In genomic region chr7:81029523-81029922, GRCh38 we compare ENCODE assay signal across 23 cellular contexts.
A peak's percentile ranks its signal among the peaks of the same experiment; 100 is the strongest.
DNase-seq lines count a peak whose midpoint lies in the region; ATAC-seq, FAIRE-seq and TF ChIP-seq lines count a peak whose summit lies in the region.
"Had no signal": no experiment of that assay in that cellular context is flagged by ENCODE, and none has a peak within 500 bp of the region (broad histone marks: within the 10 kb centered on the region; RNA-seq: fewer than 3 reads in every experiment).

No MANE protein-coding gene starts in this region.

- H3K4me3 ChIP-seq in Peyer's patch = no peak overlapping the region
- H3K4me3 ChIP-seq: cardiac muscle cell, heart left ventricle, mucosa of descending colon, spleen, transverse colon had no signal

- TF ChIP-seq CTCF in D721Med (IDR thresholded peaks at IDR 0.05; ENCODE audit: insufficient read depth, missing control alignments) = no peak
- no peak for TF ChIP-seq CTCF in Peyer's patch (IDR thresholded peaks at IDR 0.05)

- no peaks in the 10 kb centered on the region for H3K36me3 ChIP-seq in Peyer's patch
- H3K36me3 ChIP-seq: cardiac muscle cell, heart left ventricle, neutrophil, spleen, transverse colon had no signal

- peak; percentile 93 for FAIRE-seq in D721Med (lab: Jason Lieb, UNC)
- FAIRE-seq: endometrium had no signal

- peak; percentile 18 for DNase-seq in D721Med (ENCODE audit: insufficient read length, low spot score)
- peak; percentile 90 for DNase-seq in NCI-H1694 (lab: John Stamatoyannopoulos, UW)
- DNase-seq in NCI-H69 (lab: John Stamatoyannopoulos, UW) = peak; percentile 82
- DNase-seq in myocyte (ENCODE audit: low read depth) = peak; percentile 92
- DNase-seq in kidney tubule cell (ENCODE audit: low spot score) = no peak
- DNase-seq in Peyer's patch = no peak
- DNase-seq: activated CD8-positive, alpha-beta T cell treated with anti-CD3 and anti-CD28 coated beads, Interleukin-2, amount 10 ng/mL, durations not matched to agents 7 days and 5 days; activated naive CD4-positive, alpha-beta T cell; activated T-cell treated with anti-CD3 and anti-CD28 coated beads, Interleukin-2, amount 50 U/mL, for 1 hour; amniotic stem cell; CD8-positive, alpha-beta memory T cell; heart left ventricle; mucosa of descending colon; NCI-H1436 treated with DMSO at 0.1 percent for 48 hours; NCI-H774; spleen; stimulated activated CD4-positive, alpha-beta T cell treated with anti-CD3 and anti-CD28 coated beads, Interleukin-4, amount 100 ng/mL, for 24 hours; T-helper 9 cell; transverse colon had no signal

- no peaks in the 10 kb centered on the region for H3K9me3 ChIP-seq in Peyer's patch
- H3K9me3 ChIP-seq: heart left ventricle, mucosa of descending colon, neutrophil, transverse colon had no signal

- H3K27me3 ChIP-seq in Peyer's patch = no peaks in the 10 kb centered on the region
- H3K27me3 ChIP-seq: cardiac muscle cell, heart left ventricle, neutrophil, spleen, transverse colon had no signal

- ATAC-seq in GM21786 (IDR thresholded peaks at IDR 0.05; ENCODE audit: unreplicated experiment) = no peak
- ATAC-seq: activated CD8-positive, alpha-beta T cell treated with anti-CD3 and anti-CD28 coated beads, Interleukin-2, amount 10 ng/mL, durations not matched to agents 7 days and 5 days; heart left ventricle; mucosa of descending colon had no signal

- H3K4me1 ChIP-seq in Peyer's patch = no peaks in the 10 kb centered on the region
- H3K4me1 ChIP-seq: heart left ventricle, spleen had no signal

- TF ChIP-seq POLR2A in Peyer's patch (IDR thresholded peaks at IDR 0.05) = no peak

- H3K27ac ChIP-seq in Peyer's patch = no peak overlapping the region
- H3K27ac ChIP-seq: cardiac muscle cell, neutrophil, spleen, transverse colon had no signal

Comparison
In these comparisons a context has a peak if more than half of its experiments do, and no peak if none do; other contexts are left out.
1. DNase-seq: peak in D721Med (single experiment), NCI-H1694 (single experiment), NCI-H69 (single experiment) and myocyte (single experiment); none in kidney tubule cell (single experiment) and Peyer's patch (0 of 3).